In the genomic region with DNA sequence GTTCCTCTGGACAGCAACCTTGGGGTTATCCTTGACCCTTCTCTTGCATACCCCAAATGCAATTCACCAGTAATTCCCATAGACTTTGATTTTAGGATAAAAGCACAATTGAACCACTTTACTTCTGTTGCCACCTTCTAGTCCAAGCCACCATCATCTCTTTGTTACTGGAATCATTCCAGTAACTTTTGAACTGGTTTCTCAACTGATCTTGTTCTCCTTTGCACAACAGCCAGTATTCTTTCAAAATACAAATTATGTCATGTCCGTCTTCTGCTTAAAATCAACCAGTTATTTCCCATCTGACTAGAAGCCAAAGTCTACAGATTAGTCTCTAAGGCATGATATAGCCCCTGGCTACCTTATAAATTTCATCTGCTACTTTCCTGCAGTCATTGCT, we compare ENCODE assay signal across 35 cellular contexts.
"Had no signal": no experiment of that assay in that cellular context is flagged by ENCODE, and none has a peak within 500 bp of the region (broad histone marks: within the 10 kb centered on the region; RNA-seq: fewer than 3 reads in every experiment).

No MANE protein-coding gene starts in this region.

- H3K4me3 ChIP-seq: MG63 had no signal

- H3K4me2 ChIP-seq: KMS-11 had no signal

- H3K9me3 ChIP-seq: MG63 had no signal

- DNase-seq: Karpas-422, Kasumi-1, KG1, MG63, MM.1S, MV-4-11, NCI-H1048, NCI-H1092, NCI-H1092 treated with DMSO at 0.1 percent for 48 hours, NCI-H1105, NCI-H1105 treated with DMSO at 0.1 percent for 48 hours, NCI-H1417, NCI-H1417 treated with DMSO at 0.1 percent for 48 hours, NCI-H1436, NCI-H1436 treated with DMSO at 0.1 percent for 48 hours, NCI-H146, NCI-H1694, NCI-H1694 treated with DMSO at 0.1 percent for 48 hours, NCI-H187, NCI-H187 treated with DMSO at 0.1 percent for 48 hours, NCI-H1930, NCI-H2029, NCI-H2029 treated with DMSO at 0.1 percent for 48 hours, NCI-H2081, NCI-H2081 treated with DMSO at 0.1 percent for 48 hours, NCI-H2107, NCI-H2171, NCI-H2171 treated with DMSO at 0.1 percent for 48 hours, NCI-H2227 treated with DMSO at 0.1 percent for 48 hours, NCI-H226, NCI-H345, NCI-H446, NCI-H446 treated with DMSO at 0.1 percent for 48 hours, NCI-H510A had no signal

- H3K9ac ChIP-seq: KMS-11 had no signal

- H3K27me3 ChIP-seq: MG63 had no signal

- H3K27ac ChIP-seq: KMS-11 had no signal
